ENCODE assay signal across 8 cellular contexts in genomic region chr1:154557939-154558609, GRCh38. TPM values are rescaled to one million over a fixed set of nuclear protein-coding genes. Genes with fewer than 3 reads are reported as not detected.
A peak's percentile ranks its signal among the peaks of the same experiment; 100 is the strongest.
DNase-seq lines count a peak whose midpoint lies in the region; ATAC-seq and TF ChIP-seq lines count a peak whose summit lies in the region.

No MANE protein-coding gene starts in this region.

- H3K27me3 Mint-ChIP-seq in T-helper 2 cell treated with Interferon-gamma antibody and Interleukin-4, amounts not matched to agents 5 μg/mL and 100 μg/mL, for 36 hours (ENCODE audit: low read depth) = no peaks in the 10 kb centered on the region
- no peaks in the 10 kb centered on the region for H3K27me3 Mint-ChIP-seq in chondrocyte (ENCODE audit: low read depth)
- H3K27me3 Mint-ChIP-seq in stimulated activated naive B cell treated with anti-CD40 and anti-IgM and Interleukin-4, amounts not matched to agents 10 μg/mL and 1 μg/mL and 100 μg/mL, for 72 hours = no peaks in the 10 kb centered on the region

- TF ChIP-seq CTCF in chondrocyte (IDR thresholded peaks at IDR 0.05) = no peak
- TF ChIP-seq CTCF in liver (IDR thresholded peaks at IDR 0.05; ENCODE audit: low read depth, low read length, missing input control) = no peak

- H3K4me3 Mint-ChIP-seq in T-helper 2 cell treated with Interferon-gamma antibody and Interleukin-4, amounts not matched to agents 5 μg/mL and 100 μg/mL, for 36 hours = peak overlapping the region; percentile 93
- peak overlapping the region; percentile 85 for H3K4me3 Mint-ChIP-seq in chondrocyte (ENCODE audit: unreplicated experiment)
- H3K4me3 Mint-ChIP-seq in stimulated activated naive B cell treated with anti-CD40 and anti-IgM and Interleukin-4, amounts not matched to agents 10 μg/mL and 1 μg/mL and 100 μg/mL, for 72 hours = peak overlapping the region; percentile 92 to 95

- no peak for TF ChIP-seq RAD21 in liver (IDR thresholded peaks at IDR 0.05)

- peak overlapping the region in 1 of 2 donors; percentile 95 for H3K27ac ChIP-seq in liver (ENCODE audit: low read depth in 1 of 2, low read length in 2 of 2)

- H3K27ac Mint-ChIP-seq in T-helper 2 cell treated with Interferon-gamma antibody and Interleukin-4, amounts not matched to agents 5 μg/mL and 100 μg/mL, for 36 hours = peak overlapping the region; percentile 86
- peak overlapping the region; percentile 82 for H3K27ac Mint-ChIP-seq in chondrocyte (ENCODE audit: unreplicated experiment)
- H3K27ac Mint-ChIP-seq in stimulated activated naive B cell treated with anti-CD40 and anti-IgM and Interleukin-4, amounts not matched to agents 10 μg/mL and 1 μg/mL and 100 μg/mL, for 72 hours = peak overlapping the region; percentile 93

- H3K36me3 Mint-ChIP-seq in T-helper 2 cell treated with Interferon-gamma antibody and Interleukin-4, amounts not matched to agents 5 μg/mL and 100 μg/mL, for 36 hours (ENCODE audit: low read depth) = peaks cover 37% of the 10 kb centered on the region
- H3K36me3 Mint-ChIP-seq in chondrocyte (ENCODE audit: low read depth) = peaks cover 18% of the 10 kb centered on the region
- H3K36me3 Mint-ChIP-seq in stimulated activated naive B cell treated with anti-CD40 and anti-IgM and Interleukin-4, amounts not matched to agents 10 μg/mL and 1 μg/mL and 100 μg/mL, for 72 hours = peaks cover 17 to 37% of the 10 kb centered on the region in 2 donors

- H3K9me3 Mint-ChIP-seq in T-helper 2 cell treated with Interferon-gamma antibody and Interleukin-4, amounts not matched to agents 5 μg/mL and 100 μg/mL, for 36 hours = no peaks in the 10 kb centered on the region
- H3K9me3 Mint-ChIP-seq in chondrocyte (ENCODE audit: low read depth) = no peaks in the 10 kb centered on the region
- H3K9me3 Mint-ChIP-seq in stimulated activated naive B cell treated with anti-CD40 and anti-IgM and Interleukin-4, amounts not matched to agents 10 μg/mL and 1 μg/mL and 100 μg/mL, for 72 hours = no peaks in the 10 kb centered on the region

- DNase-seq in T-helper 2 cell treated with Interferon-gamma antibody and Interleukin-4, amounts not matched to agents 5 μg/mL and 100 μg/mL, for 36 hours (ENCODE audit: low spot score) = peak; percentile 7
- no peak for DNase-seq in chondrocyte (ENCODE audit: low spot score)
- DNase-seq in stimulated activated naive B cell treated with anti-CD40 and anti-IgM and Interleukin-4, amounts not matched to agents 10 μg/mL and 1 μg/mL and 100 μg/mL, for 72 hours = peak; percentile 18
- no peak for DNase-seq in dedifferentiated amniotic fluid mesenchymal stem cell (ENCODE audit: extremely low spot score)
- DNase-seq in SK-N-DZ (ENCODE audit: low spot score) = no peak

- H3K9me3 ChIP-seq in liver (ENCODE audit: control insufficient read depth in 4 of 4, low read length in 3 of 4) = no peaks in the 10 kb centered on the region

- H3K4me3 ChIP-seq in liver (ENCODE audit: low read depth in 1 of 3, low read length in 3 of 3) = peak overlapping the region; percentile 92 to 96 (median 93)

- peaks cover 28% of the 10 kb centered on the region for H3K4me1 Mint-ChIP-seq in T-helper 2 cell treated with Interferon-gamma antibody and Interleukin-4, amounts not matched to agents 5 μg/mL and 100 μg/mL, for 36 hours (ENCODE audit: low read depth)
- H3K4me1 Mint-ChIP-seq in chondrocyte (ENCODE audit: low read depth) = peaks cover 45% of the 10 kb centered on the region
- peaks cover 20 to 46% of the 10 kb centered on the region in 2 donors for H3K4me1 Mint-ChIP-seq in stimulated activated naive B cell treated with anti-CD40 and anti-IgM and Interleukin-4, amounts not matched to agents 10 μg/mL and 1 μg/mL and 100 μg/mL, for 72 hours

- ATAC-seq in GM18519 (IDR thresholded peaks at IDR 0.05; ENCODE audit: low FRiP score, unreplicated experiment) = peak; percentile 9
- ATAC-seq in HG02981 (IDR thresholded peaks at IDR 0.05; ENCODE audit: unreplicated experiment) = peak; percentile 4
- peak; percentile 12 to 15 for ATAC-seq in stimulated activated naive B cell treated with anti-CD40 and anti-IgM and Interleukin-4, amounts not matched to agents 10 μg/mL and 1 μg/mL and 100 μg/mL, for 72 hours (replicated peaks)

- WGBS in liver = under 1% methylated on average over 50 of the region's 50 CpGs

- peak overlapping the region; percentile 43 to 77 for H3K9ac ChIP-seq in liver (ENCODE audit: low read depth in 1 of 2, low read length in 2 of 2)

- H3K27me3 ChIP-seq in liver (ENCODE audit: control insufficient read depth in 4 of 4, insufficient read depth in 4 of 4, low read length in 3 of 4) = no peaks in the 10 kb centered on the region

- H3K4me1 ChIP-seq in liver (ENCODE audit: control insufficient read depth in 4 of 4, insufficient read depth in 4 of 4, low read length in 3 of 4) = peaks cover 2 to 31% (median 23%) of the 10 kb centered on the region in 4 donors

- peaks cover 8 to 27% (median 25%) of the 10 kb centered on the region in 4 donors for H3K36me3 ChIP-seq in liver (ENCODE audit: control insufficient read depth in 4 of 4, insufficient read depth in 3 of 4, low read depth in 1 of 4, low read length in 3 of 4)

TF ChIP-seq in liver, 16 proteins besides CTCF, POLR2A, EP300 and RAD21:
- no peak for TF ChIP-seq SP1 (IDR thresholded peaks at IDR 0.05)
TF ChIP-seq in liver: peak in this region for 0.

RNA-seq across cellular contexts. Expression of gene UBE2Q1, which starts 0.4 kb away (rescaled TPM):
- 72.2 to 92.6 TPM (median 77.7 TPM) in 3 replicates for total RNA-seq in chondrocyte
- total RNA-seq in liver = 10 to 100 TPM in 1 of 2 donors, 1 to 10 TPM in 1; 8.2 to 18.7 TPM
- polyA plus RNA-seq in liver = 10 to 100 TPM in 1 of 2 donors, 1 to 10 TPM in 1; 9.8 to 22.0 TPM
- polyA plus RNA-seq in SK-N-DZ (2014; cell fraction: cytosol; rRNA removed) = 68.2 and 69.0 TPM in 2 replicates
- polyA plus RNA-seq in SK-N-DZ (2014; cell fraction: nucleus; rRNA removed) = 74.3 and 89.7 TPM in 2 replicates

RNA-seq across cellular contexts. Expression of gene CHRNB2, which starts 9.5 kb away (rescaled TPM):
- not detected in 3 replicates for total RNA-seq in chondrocyte
- total RNA-seq in liver = under 1 TPM in 1 of 2 donors, not detected in 1; under 0.01 TPM
- under 1 TPM; 0.01 to 0.06 TPM for polyA plus RNA-seq in liver
- polyA plus RNA-seq in SK-N-DZ (2014; cell fraction: cytosol; rRNA removed) = 17.1 and 20.2 TPM in 2 replicates
- 14.2 and 16.4 TPM in 2 replicates for polyA plus RNA-seq in SK-N-DZ (2014; cell fraction: nucleus; rRNA removed)

RNA-seq across cellular contexts. Expression of gene ADAR, which starts 49.9 kb away (rescaled TPM):
- total RNA-seq in chondrocyte (125 to 169 TPM (median 125 TPM) in 3 replicates), liver (10 to 100 TPM; 51.1 to 76.1 TPM)
- 10 to 100 TPM; 39.3 to 51.1 TPM for polyA plus RNA-seq in liver
- 65.1 and 71.4 TPM in 2 replicates for polyA plus RNA-seq in SK-N-DZ (2014; cell fraction: cytosol; rRNA removed)
- 61.7 and 115 TPM in 2 replicates for polyA plus RNA-seq in SK-N-DZ (2014; cell fraction: nucleus; rRNA removed)

RNA-seq across cellular contexts. Expression of gene SHE, which starts 55.9 kb away (rescaled TPM):
- total RNA-seq in chondrocyte (0.10 to 0.20 TPM in 2 of 3 replicates, not detected in the other), liver (1 to 10 TPM; 5.9 to 7.5 TPM)
- polyA plus RNA-seq in liver = 1 to 10 TPM; 3.1 to 3.5 TPM
- not detected in 2 replicates for polyA plus RNA-seq in SK-N-DZ (2014; cell fraction: cytosol; rRNA removed)
- polyA plus RNA-seq in SK-N-DZ (2014; cell fraction: nucleus; rRNA removed) = not detected in 2 replicates

RNA-seq across cellular contexts. Expression of gene TDRD10, which starts 56.1 kb away (rescaled TPM):
- total RNA-seq in chondrocyte (0.17 TPM in 1 of 3 replicates, not detected in the others), liver (1 to 10 TPM in 1 of 2 donors, under 1 TPM in 1; 0.23 to 1.5 TPM)
- under 1 TPM; 0.58 to 0.97 TPM for polyA plus RNA-seq in liver
- not detected in 2 replicates for polyA plus RNA-seq in SK-N-DZ (2014; cell fraction: cytosol; rRNA removed)
- polyA plus RNA-seq in SK-N-DZ (2014; cell fraction: nucleus; rRNA removed) = not detected in 2 replicates

Comparison
In these comparisons a context has a peak if more than half of its experiments do, and no peak if none do; other contexts are left out.
1. DNase-seq: peak in T-helper 2 cell treated with Interferon-gamma antibody and Interleukin-4, amounts not matched to agents 5 μg/mL and 100 μg/mL, for 36 hours (single experiment) and stimulated activated naive B cell treated with anti-CD40 and anti-IgM and Interleukin-4, amounts not matched to agents 10 μg/mL and 1 μg/mL and 100 μg/mL, for 72 hours (single experiment); none in chondrocyte (single experiment), dedifferentiated amniotic fluid mesenchymal stem cell (single experiment) and SK-N-DZ (single experiment).
2. Peak in every context shown above with its lines, with median percentiles within 50 percentile points of each other: ATAC-seq, H3K27ac Mint-ChIP-seq and H3K4me3 Mint-ChIP-seq.